ENCODE assay signal across 15 cellular contexts in the genomic region with DNA sequence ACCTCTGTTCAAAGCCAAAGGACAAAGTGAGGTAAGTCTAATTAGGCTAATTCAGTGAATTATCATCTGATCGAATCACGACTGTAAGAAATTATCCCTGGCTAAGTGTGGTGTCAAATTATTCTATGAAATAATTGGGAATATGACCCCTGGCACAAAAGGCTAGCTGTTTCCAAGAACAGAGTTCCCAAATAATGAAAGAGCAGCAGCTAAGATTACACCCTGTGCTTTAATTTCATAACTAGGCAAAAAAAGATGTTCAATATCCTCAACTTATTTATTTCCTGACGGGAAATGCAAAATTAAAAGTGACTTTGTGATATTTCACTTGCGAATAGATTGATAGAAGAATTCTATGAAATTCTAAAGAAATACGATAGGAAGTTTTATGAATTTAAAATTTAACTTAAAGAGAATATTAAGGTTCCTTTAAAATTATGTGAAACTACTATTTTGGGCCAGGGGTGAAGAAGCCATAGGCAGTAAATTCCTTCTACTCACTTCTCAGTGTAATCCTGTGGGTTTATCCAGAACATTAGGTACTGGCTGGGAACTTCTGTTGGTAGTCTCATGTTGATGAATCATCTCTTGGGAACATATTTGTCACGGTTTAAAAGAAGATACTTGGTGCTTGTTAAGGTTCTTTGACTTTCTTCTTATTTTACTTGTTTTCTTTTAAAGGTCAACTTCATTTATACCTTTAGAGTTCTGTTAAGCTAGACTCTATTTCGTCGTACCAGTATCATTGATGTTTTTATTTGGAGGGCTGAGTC.
DNase-seq lines count a peak whose midpoint lies in the region; ATAC-seq and TF ChIP-seq lines count a peak whose summit lies in the region.
"Had no signal": no experiment of that assay in that cellular context is flagged by ENCODE, and none has a peak within 500 bp of the region (broad histone marks: within the 10 kb centered on the region; RNA-seq: fewer than 3 reads in every experiment).

No MANE protein-coding gene starts in this region.

- peak; percentile 84 for DNase-seq in ELR (ENCODE audit: low read depth)
- DNase-seq in RKO (ENCODE audit: low spot score): peak; percentile 14
- peak; percentile 98 for DNase-seq in fibroblast of mammary gland (ENCODE audit: low read depth)
- DNase-seq in skeletal muscle cell (ENCODE audit: low read depth): peak; percentile 97
- DNase-seq in NCI-H1417 treated with DMSO at 0.1 percent for 48 hours (lab: John Stamatoyannopoulos, UW): no peak
- DNase-seq in NCI-H2029 (lab: John Stamatoyannopoulos, UW): no peak
- no peak for DNase-seq in natural killer cell treated with Interleukin-12 subunit alpha and Interleukin-12 subunit beta and Interleukin-15 and Interleukin-18, amount 100 ng/mL, for 72 hours (ENCODE audit: low spot score)
- no peak for DNase-seq in activated T-cell treated with anti-CD3 and anti-CD28 coated beads, Interleukin-2, amount 50 U/mL, for 4 hours
- DNase-seq: activated CD4-positive, alpha-beta T cell treated with anti-CD3 and anti-CD28 coated beads, Interleukin-2, amount 50 U/mL, for 1 hour; activated gamma-delta T cell; CD4-positive, CD25-positive, alpha-beta regulatory T cell; left ventricle myocardium superior; NCI-H1092 treated with DMSO at 0.1 percent for 48 hours; NCI-H748 treated with DMSO at 0.1 percent for 48 hours had no signal

- no peak overlapping the region for H3K27ac Mint-ChIP-seq in natural killer cell treated with Interleukin-12 subunit alpha and Interleukin-12 subunit beta and Interleukin-15 and Interleukin-18, amount 100 ng/mL, for 72 hours
- H3K27ac Mint-ChIP-seq: CD4-positive, CD25-positive, alpha-beta regulatory T cell; stimulated activated effector memory CD8-positive, alpha-beta T cell treated with anti-CD3 and anti-CD28 coated beads, Interleukin-12 subunit alpha, Interleukin-12 subunit beta, amount 100 ng/mL, for 72 hours had no signal

- H3K9me3 Mint-ChIP-seq in natural killer cell treated with Interleukin-12 subunit alpha and Interleukin-12 subunit beta and Interleukin-15 and Interleukin-18, amount 100 ng/mL, for 72 hours: peaks cover 16% of the 10 kb centered on the region
- H3K9me3 Mint-ChIP-seq in activated T-cell treated with anti-CD3 and anti-CD28 coated beads, Interleukin-2, amount 50 U/mL, for 4 hours: no peaks in the 10 kb centered on the region

- no peaks in the 10 kb centered on the region for H3K36me3 Mint-ChIP-seq in natural killer cell treated with Interleukin-12 subunit alpha and Interleukin-12 subunit beta and Interleukin-15 and Interleukin-18, amount 100 ng/mL, for 72 hours
- no peaks in the 10 kb centered on the region for H3K36me3 Mint-ChIP-seq in activated T-cell treated with anti-CD3 and anti-CD28 coated beads, Interleukin-2, amount 50 U/mL, for 4 hours (ENCODE audit: insufficient read depth)
- H3K36me3 Mint-ChIP-seq: CD4-positive, CD25-positive, alpha-beta regulatory T cell; stimulated activated effector memory CD8-positive, alpha-beta T cell treated with anti-CD3 and anti-CD28 coated beads, Interleukin-12 subunit alpha, Interleukin-12 subunit beta, amount 100 ng/mL, for 72 hours had no signal

- no peaks in the 10 kb centered on the region for H3K27me3 Mint-ChIP-seq in natural killer cell treated with Interleukin-12 subunit alpha and Interleukin-12 subunit beta and Interleukin-15 and Interleukin-18, amount 100 ng/mL, for 72 hours
- no peaks in the 10 kb centered on the region for H3K27me3 Mint-ChIP-seq in activated T-cell treated with anti-CD3 and anti-CD28 coated beads, Interleukin-2, amount 50 U/mL, for 4 hours (ENCODE audit: low read depth)
- H3K27me3 Mint-ChIP-seq: CD4-positive, CD25-positive, alpha-beta regulatory T cell had no signal

- no peak overlapping the region for H3K4me3 Mint-ChIP-seq in natural killer cell treated with Interleukin-12 subunit alpha and Interleukin-12 subunit beta and Interleukin-15 and Interleukin-18, amount 100 ng/mL, for 72 hours
- H3K4me3 Mint-ChIP-seq in activated T-cell treated with anti-CD3 and anti-CD28 coated beads, Interleukin-2, amount 50 U/mL, for 4 hours: no peak overlapping the region
- H3K4me3 Mint-ChIP-seq: CD4-positive, CD25-positive, alpha-beta regulatory T cell; stimulated activated effector memory CD8-positive, alpha-beta T cell treated with anti-CD3 and anti-CD28 coated beads, Interleukin-12 subunit alpha, Interleukin-12 subunit beta, amount 100 ng/mL, for 72 hours had no signal

- H3K4me3 ChIP-seq in fibroblast of mammary gland (ENCODE audit: control insufficient read depth, low read depth, low read length): peak overlapping the region; percentile 28
- no peak overlapping the region for H3K4me3 ChIP-seq in skeletal muscle cell (ENCODE audit: low read depth, low read length)

- no peaks in the 10 kb centered on the region for H3K4me1 Mint-ChIP-seq in natural killer cell treated with Interleukin-12 subunit alpha and Interleukin-12 subunit beta and Interleukin-15 and Interleukin-18, amount 100 ng/mL, for 72 hours (ENCODE audit: low read depth in 2 of 2)
- H3K4me1 Mint-ChIP-seq in activated T-cell treated with anti-CD3 and anti-CD28 coated beads, Interleukin-2, amount 50 U/mL, for 4 hours (ENCODE audit: low read depth): no peaks in the 10 kb centered on the region
- H3K4me1 Mint-ChIP-seq: CD4-positive, CD25-positive, alpha-beta regulatory T cell; stimulated activated effector memory CD8-positive, alpha-beta T cell treated with anti-CD3 and anti-CD28 coated beads, Interleukin-12 subunit alpha, Interleukin-12 subunit beta, amount 100 ng/mL, for 72 hours had no signal

- ATAC-seq in natural killer cell treated with Interleukin-12 subunit alpha and Interleukin-12 subunit beta and Interleukin-15 and Interleukin-18, amount 100 ng/mL, for 72 hours: no peak
- no peak for ATAC-seq in activated T-cell treated with anti-CD3 and anti-CD28 coated beads, Interleukin-2, amount 50 U/mL, for 4 hours
- ATAC-seq: left ventricle myocardium superior; stimulated activated effector memory CD8-positive, alpha-beta T cell treated with anti-CD3 and anti-CD28 coated beads, Interleukin-12 subunit alpha, Interleukin-12 subunit beta, amount 100 ng/mL, for 72 hours had no signal

- no peak for TF ChIP-seq CTCF in fibroblast of mammary gland (conservative IDR thresholded peaks at IDR 0.05; ENCODE audit: control insufficient read depth, insufficient read depth, low read depth, low read length)

Comparison
In these comparisons a context has a peak if more than half of its experiments do, and no peak if none do; other contexts are left out.
1. DNase-seq: peak in ELR (single experiment), RKO (single experiment), fibroblast of mammary gland (single experiment) and skeletal muscle cell (single experiment); none in NCI-H1417 treated with DMSO at 0.1 percent for 48 hours (single experiment), NCI-H2029 (single experiment), natural killer cell treated with Interleukin-12 subunit alpha and Interleukin-12 subunit beta and Interleukin-15 and Interleukin-18, amount 100 ng/mL, for 72 hours (single experiment) and activated T-cell treated with anti-CD3 and anti-CD28 coated beads, Interleukin-2, amount 50 U/mL, for 4 hours (single experiment).